In the genomic region with DNA sequence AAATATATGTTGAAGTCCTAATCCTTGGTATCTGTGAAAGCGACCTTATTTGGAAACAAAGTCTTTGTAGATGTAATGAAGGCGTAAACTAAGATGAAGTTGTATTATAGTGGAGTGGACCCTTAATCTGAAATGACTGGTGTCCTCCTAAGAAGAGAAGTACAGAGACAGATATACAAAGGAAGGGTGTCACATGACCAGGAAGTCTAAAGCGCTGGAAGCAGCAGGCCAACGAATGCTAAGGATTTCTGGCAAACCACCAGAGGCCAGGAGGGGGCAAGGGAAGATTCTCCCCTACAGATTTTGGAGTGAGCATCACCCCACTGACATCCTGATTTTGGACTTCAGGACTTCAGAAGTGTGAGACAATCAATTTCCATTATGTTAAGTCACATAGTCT, we compare ENCODE assay signal across 1 cellular context.
TF ChIP-seq lines count a peak whose summit lies in the region.

No MANE protein-coding gene starts in this region.

TF ChIP-seq in WTC11, 78 proteins besides CTCF, POLR2A, EP300 and RAD21 (continued from another document):
- TF ChIP-seq, protein P1, sequence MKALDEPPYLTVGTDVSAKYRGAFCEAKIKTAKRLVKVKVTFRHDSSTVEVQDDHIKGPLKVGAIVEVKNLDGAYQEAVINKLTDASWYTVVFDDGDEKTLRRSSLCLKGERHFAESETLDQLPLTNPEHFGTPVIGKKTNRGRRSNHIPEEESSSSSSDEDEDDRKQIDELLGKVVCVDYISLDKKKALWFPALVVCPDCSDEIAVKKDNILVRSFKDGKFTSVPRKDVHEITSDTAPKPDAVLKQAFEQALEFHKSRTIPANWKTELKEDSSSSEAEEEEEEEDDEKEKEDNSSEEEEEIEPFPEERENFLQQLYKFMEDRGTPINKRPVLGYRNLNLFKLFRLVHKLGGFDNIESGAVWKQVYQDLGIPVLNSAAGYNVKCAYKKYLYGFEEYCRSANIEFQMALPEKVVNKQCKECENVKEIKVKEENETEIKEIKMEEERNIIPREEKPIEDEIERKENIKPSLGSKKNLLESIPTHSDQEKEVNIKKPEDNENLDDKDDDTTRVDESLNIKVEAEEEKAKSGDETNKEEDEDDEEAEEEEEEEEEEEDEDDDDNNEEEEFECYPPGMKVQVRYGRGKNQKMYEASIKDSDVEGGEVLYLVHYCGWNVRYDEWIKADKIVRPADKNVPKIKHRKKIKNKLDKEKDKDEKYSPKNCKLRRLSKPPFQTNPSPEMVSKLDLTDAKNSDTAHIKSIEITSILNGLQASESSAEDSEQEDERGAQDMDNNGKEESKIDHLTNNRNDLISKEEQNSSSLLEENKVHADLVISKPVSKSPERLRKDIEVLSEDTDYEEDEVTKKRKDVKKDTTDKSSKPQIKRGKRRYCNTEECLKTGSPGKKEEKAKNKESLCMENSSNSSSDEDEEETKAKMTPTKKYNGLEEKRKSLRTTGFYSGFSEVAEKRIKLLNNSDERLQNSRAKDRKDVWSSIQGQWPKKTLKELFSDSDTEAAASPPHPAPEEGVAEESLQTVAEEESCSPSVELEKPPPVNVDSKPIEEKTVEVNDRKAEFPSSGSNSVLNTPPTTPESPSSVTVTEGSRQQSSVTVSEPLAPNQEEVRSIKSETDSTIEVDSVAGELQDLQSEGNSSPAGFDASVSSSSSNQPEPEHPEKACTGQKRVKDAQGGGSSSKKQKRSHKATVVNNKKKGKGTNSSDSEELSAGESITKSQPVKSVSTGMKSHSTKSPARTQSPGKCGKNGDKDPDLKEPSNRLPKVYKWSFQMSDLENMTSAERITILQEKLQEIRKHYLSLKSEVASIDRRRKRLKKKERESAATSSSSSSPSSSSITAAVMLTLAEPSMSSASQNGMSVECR (CRISPR knock-in tag; IDR thresholded peaks at IDR 0.05; ENCODE audit: borderline replicate concordance), result no peak
TF ChIP-seq in WTC11: peak in this region for 1.
